18 cellular contexts compared by ENCODE assay signal in genomic region chr15:73887481-73887880, GRCh38. TPM values are rescaled to one million over a fixed set of nuclear protein-coding genes. Genes with fewer than 3 reads are reported as not detected.
DNase-seq lines count a peak whose midpoint lies in the region; ATAC-seq and TF ChIP-seq lines count a peak whose summit lies in the region.
"Had no signal": no experiment of that assay in that cellular context is flagged by ENCODE, and none has a peak within 500 bp of the region (broad histone marks: within the 10 kb centered on the region; RNA-seq: fewer than 3 reads in every experiment).

No MANE protein-coding gene starts in this region.

- no peak for TF ChIP-seq CTCF in endodermal cell (conservative IDR thresholded peaks at IDR 0.05)

- H2BK5ac ChIP-seq in trophoblast cell (ENCODE audit: low read depth, low read length, poor library complexity): no peak overlapping the region

- no peak overlapping the region for H3K4ac ChIP-seq in trophoblast cell (ENCODE audit: low read depth, low read length)

- H3K27me3 ChIP-seq in endodermal cell (ENCODE audit: control insufficient read depth, insufficient read depth, low read length, poor library complexity, severe bottlenecking) (peaks cover 39% of the 10 kb centered on the region), trophoblast cell (ENCODE audit: insufficient read depth, low read length) (no peaks in the 10 kb centered on the region)

- no peak overlapping the region for H3K18ac ChIP-seq in trophoblast cell (ENCODE audit: low read length)

- no peak overlapping the region for H2AK5ac ChIP-seq in trophoblast cell (ENCODE audit: low read length)

- H4K91ac ChIP-seq in trophoblast cell (ENCODE audit: low read depth, low read length): no peak overlapping the region

- H3K14ac ChIP-seq in trophoblast cell (ENCODE audit: low read length): no peak overlapping the region

- ATAC-seq in Right ventricle myocardium inferior (no peak), HG03097 (IDR thresholded peaks at IDR 0.05; ENCODE audit: low FRiP score, unreplicated experiment) (no peak)
- ATAC-seq: A549; CD8-positive, alpha-beta T cell; HCT116 had no signal

- H4K12ac ChIP-seq in trophoblast cell (ENCODE audit: low read depth, low read length): no peak overlapping the region

- no peaks in the 10 kb centered on the region for H3K36me3 Mint-ChIP-seq in endodermal cell (ENCODE audit: low read depth)
- H3K36me3 Mint-ChIP-seq: CD14-positive monocyte; CD8-positive, alpha-beta T cell had no signal

- no peaks in the 10 kb centered on the region for H3K4me1 Mint-ChIP-seq in endodermal cell
- H3K4me1 Mint-ChIP-seq: CD14-positive monocyte had no signal

- H3K23ac ChIP-seq in trophoblast cell (ENCODE audit: low read length): no peak overlapping the region

- no peak overlapping the region for H3K27ac Mint-ChIP-seq in endodermal cell
- H3K27ac Mint-ChIP-seq: CD14-positive monocyte; CD8-positive, alpha-beta T cell had no signal

- no peak overlapping the region for H2AFZ ChIP-seq in trophoblast cell (ENCODE audit: insufficient read depth, low read length, poor library complexity)
- H2AFZ ChIP-seq: GM23248 had no signal

- no peak overlapping the region for H2BK12ac ChIP-seq in trophoblast cell (ENCODE audit: low read length)

- H3K36me3 ChIP-seq in endodermal cell (ENCODE audit: control insufficient read depth, insufficient read depth, low read length) (no peaks in the 10 kb centered on the region), trophoblast cell (ENCODE audit: control insufficient read depth in 1 of 2, insufficient read depth in 2 of 2, low read length in 2 of 2) (no peaks in the 10 kb centered on the region)

- peaks cover 33% of the 10 kb centered on the region for H3K27me3 Mint-ChIP-seq in endodermal cell (ENCODE audit: insufficient read depth)

- H3K79me2 ChIP-seq in trophoblast cell (ENCODE audit: control insufficient read depth, insufficient read depth, low read length, poor library complexity): no peaks in the 10 kb centered on the region

- no peaks in the 10 kb centered on the region for H3K79me1 ChIP-seq in trophoblast cell (ENCODE audit: low read length)

- 89 to 91% methylated on average over 3 to 7 of the region's 7 CpGs for WGBS in endodermal cell (ENCODE audit: insufficient coverage in 1 of 2, insufficient read length in 1 of 2), 2 experiments
- WGBS in trophoblast cell (ENCODE audit: extremely low coverage, insufficient coverage, insufficient read length): no CpG with 5 or more reads among the region's 7 CpGs

- no peak overlapping the region for H3K9ac ChIP-seq in endodermal cell (ENCODE audit: extremely low read depth, low read length, poor library complexity, severe bottlenecking)
- H3K9ac ChIP-seq in trophoblast cell (ENCODE audit: low read length): peak overlapping the region; percentile 23
- H3K9ac ChIP-seq: GM23248 had no signal

- no peaks in the 10 kb centered on the region for H3K9me3 ChIP-seq in endodermal cell (ENCODE audit: control insufficient read depth, low read length)
- peaks cover 6% of the 10 kb centered on the region for H3K9me3 ChIP-seq in trophoblast cell (ENCODE audit: insufficient read depth, low read depth, low read length)
- H3K9me3 ChIP-seq: A549 had no signal

- H3K9me3 Mint-ChIP-seq in endodermal cell: peaks cover 6% of the 10 kb centered on the region
- H3K9me3 Mint-ChIP-seq: CD8-positive, alpha-beta T cell had no signal

- H2BK120ac ChIP-seq in trophoblast cell (ENCODE audit: insufficient read depth, low read length, poor library complexity): no peak overlapping the region

- peak; percentile 54 for DNase-seq in cardiac septum (ENCODE audit: low spot score)
- no peak for DNase-seq in Right ventricle myocardium inferior (ENCODE audit: missing footprints)
- DNase-seq in endodermal cell: peak; percentile 17
- no peak for DNase-seq in trophoblast cell
- no peak for DNase-seq in stimulated activated naive CD4-positive, alpha-beta T cell (lab: John Stamatoyannopoulos, UW)
- DNase-seq: CD8-positive, alpha-beta T cell; COR-L47; DMS153; DMS79 treated with DMSO at 0.1 percent for 48 hours; EL; GM23248 had no signal

- no peak overlapping the region for H3K4me2 ChIP-seq in trophoblast cell (ENCODE audit: low read length)
- H3K4me2 ChIP-seq: A549 had no signal

- H3K4me1 ChIP-seq in endodermal cell (ENCODE audit: control insufficient read depth, insufficient read depth, low read length): no peaks in the 10 kb centered on the region
- no peaks in the 10 kb centered on the region for H3K4me1 ChIP-seq in trophoblast cell (ENCODE audit: control insufficient read depth in 1 of 2, insufficient read depth in 2 of 2, low read length in 2 of 2)
- H3K4me1 ChIP-seq: A549 had no signal

- H3K4me3 Mint-ChIP-seq in endodermal cell: no peak overlapping the region
- H3K4me3 Mint-ChIP-seq: CD14-positive monocyte; CD8-positive, alpha-beta T cell had no signal

- intact Hi-C loops in cardiac septum (cut with DNase I) (no loop called here), Right ventricle myocardium inferior (cut with DNase I) (no loop called here)

- H3K4me3 ChIP-seq in endodermal cell (ENCODE audit: low read length) (no peak overlapping the region), trophoblast cell (ENCODE audit: low read depth, low read length) (no peak overlapping the region)
- H3K4me3 ChIP-seq: A549, GM23248 had no signal

- no peak overlapping the region for H4K8ac ChIP-seq in trophoblast cell (ENCODE audit: low read depth, low read length)

- H3K27ac ChIP-seq in endodermal cell (ENCODE audit: low read depth, low read length) (no peak overlapping the region), trophoblast cell (ENCODE audit: low read depth, low read length) (no peak overlapping the region)
- H3K27ac ChIP-seq: A549, GM23248, HL-60 had no signal

RNA-seq across cellular contexts. Expression of gene TBC1D21, which starts 14.1 kb away (rescaled TPM):
- total RNA-seq in cardiac septum (not detected), Right ventricle myocardium inferior (not detected), endodermal cell (not detected)
- not detected for polyA plus RNA-seq in endodermal cell (2013, experiment 1 of 2)
- polyA plus RNA-seq in endodermal cell (2013, experiment 2 of 2): not detected
- polyA plus RNA-seq in trophoblast cell (2013): not detected in 2 replicates
- total RNA-seq: CD8-positive, alpha-beta T cell; GM23248 had no signal
- polyA plus RNA-seq: A549, AG04450, BJ, CD14-positive monocyte, GM23248 had no signal

RNA-seq across cellular contexts. Expression of gene LOXL1, which starts 38.8 kb away (rescaled TPM):
- total RNA-seq in cardiac septum (29.1 TPM), Right ventricle myocardium inferior (15.9 TPM), endodermal cell (10 to 100 TPM; 21.3 to 31.8 TPM)
- polyA plus RNA-seq in endodermal cell (2013, experiment 1 of 2): 92.7 TPM
- polyA plus RNA-seq in endodermal cell (2013, experiment 2 of 2): 93.8 TPM
- polyA plus RNA-seq in trophoblast cell (2013): 64.9 and 67.5 TPM in 2 replicates

Comparison
In these comparisons a context has a peak if more than half of its experiments do, and no peak if none do; other contexts are left out.
1. DNase-seq: peak in cardiac septum (single experiment) and endodermal cell (single experiment); none in Right ventricle myocardium inferior (single experiment), trophoblast cell (0 of 2) and stimulated activated naive CD4-positive, alpha-beta T cell (0 of 6).